In the genomic region with DNA sequence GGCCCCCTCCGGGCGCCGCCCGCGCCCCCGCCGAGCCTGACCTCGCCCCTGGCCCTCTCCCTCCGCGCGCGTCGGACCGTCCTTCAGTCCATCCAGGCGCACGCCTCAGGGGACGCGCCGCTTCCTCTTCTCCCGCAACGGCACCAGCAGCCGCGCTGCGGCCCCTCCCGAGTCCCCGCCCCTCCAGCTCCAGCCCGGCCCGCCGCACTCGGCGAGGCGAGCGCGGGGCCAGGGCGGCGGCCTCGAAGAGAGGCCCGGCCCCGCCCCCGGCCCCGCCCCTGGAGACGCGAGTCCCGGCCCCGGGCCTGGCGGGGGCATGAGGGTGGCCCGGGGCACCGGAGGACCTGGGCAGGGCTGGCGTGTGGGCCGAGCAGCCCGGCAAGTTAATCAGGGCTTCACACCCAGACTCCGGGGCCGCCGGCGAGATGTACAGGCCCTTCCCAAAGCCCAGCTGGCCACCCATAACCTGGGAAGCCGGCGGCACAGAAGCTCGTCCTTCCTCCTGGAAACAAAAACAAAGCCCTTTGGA, we compare ENCODE assay signal across 8 cellular contexts. TPM values are rescaled to one million over a fixed set of nuclear protein-coding genes. Genes with fewer than 3 reads are reported as not detected.
DNase-seq lines count a peak whose midpoint lies in the region; ATAC-seq and TF ChIP-seq lines count a peak whose summit lies in the region.

Gene IGSF3 (minus strand): TSS at position 157 of the 529 bp plus-strand sequence. CDS start 1,407 bp downstream, outside the sequence.

- H3K4me1 ChIP-seq in NT2/D1 (ENCODE audit: insufficient read depth, insufficient read length) (peaks cover 9% of the 10 kb centered on the region), thoracic aorta (ENCODE audit: control insufficient read depth in 1 of 2, low read depth in 2 of 2) (peaks cover 11 to 13% of the 10 kb centered on the region in 2 donors)

- H3K36me3 ChIP-seq in NT2/D1 (ENCODE audit: insufficient read depth, insufficient read length, low read length) (peaks cover 26% of the 10 kb centered on the region), thoracic aorta (no peaks in the 10 kb centered on the region)

- H3K27me3 ChIP-seq in NT2/D1 (ENCODE audit: insufficient read depth, insufficient read length), result peaks cover 6% of the 10 kb centered on the region
- no peaks in the 10 kb centered on the region for H3K27me3 ChIP-seq in thoracic aorta (replicated peaks; ENCODE audit: insufficient read depth)

- DNase-seq in EH (ENCODE audit: low read depth), result peak; percentile 49
- DNase-seq in NT2/D1 (ENCODE audit: low read depth, low spot score), result peak; percentile 74
- peak; percentile 71 for DNase-seq in activated T-cell treated with anti-CD3 and anti-CD28 coated beads, Interleukin-2, amount 50 U/mL, for 24 hours
- DNase-seq in fibroblast of mammary gland (ENCODE audit: low read depth), result no peak
- DNase-seq in nephron progenitor cell, result peak; percentile 88
- no peak for DNase-seq in thoracic aorta (ENCODE audit: low spot score)

- H3K27me3 Mint-ChIP-seq in activated T-cell treated with anti-CD3 and anti-CD28 coated beads, Interleukin-2, amount 50 U/mL, for 24 hours, result peaks cover 65% of the 10 kb centered on the region
- H3K27me3 Mint-ChIP-seq in nephron progenitor cell (ENCODE audit: low read depth, poor library complexity), result peaks cover 17% of the 10 kb centered on the region

- peak within 1 kb of the TSS; percentile 76 for H3K4me3 Mint-ChIP-seq in activated T-cell treated with anti-CD3 and anti-CD28 coated beads, Interleukin-2, amount 50 U/mL, for 24 hours
- peak within 1 kb of the TSS; percentile 90 for H3K4me3 Mint-ChIP-seq in nephron progenitor cell

- H3K4me3 ChIP-seq in NT2/D1 (ENCODE audit: insufficient read length, low read depth) (peak within 1 kb of the TSS; percentile 58), fibroblast of mammary gland (ENCODE audit: control insufficient read depth, low read depth, low read length) (peak within 1 kb of the TSS; percentile 41), thoracic aorta (peak within 1 kb of the TSS; percentile 89)

- H3K9me3 Mint-ChIP-seq in activated T-cell treated with anti-CD3 and anti-CD28 coated beads, Interleukin-2, amount 50 U/mL, for 24 hours, result no peaks in the 10 kb centered on the region
- peaks cover 4% of the 10 kb centered on the region for H3K9me3 Mint-ChIP-seq in nephron progenitor cell

- no peaks in the 10 kb centered on the region for H3K9me3 ChIP-seq in NT2/D1 (ENCODE audit: insufficient read depth, low read length)
- H3K9me3 ChIP-seq in thoracic aorta, result no peaks in the 10 kb centered on the region

- no peaks in the 10 kb centered on the region for H3K36me3 Mint-ChIP-seq in activated T-cell treated with anti-CD3 and anti-CD28 coated beads, Interleukin-2, amount 50 U/mL, for 24 hours (ENCODE audit: low read depth)
- peaks cover 4% of the 10 kb centered on the region for H3K36me3 Mint-ChIP-seq in nephron progenitor cell (ENCODE audit: low read depth)

- no peak within 1 kb of the TSS for H3K27ac ChIP-seq in thoracic aorta

- ATAC-seq in HG02884 (IDR thresholded peaks at IDR 0.05; ENCODE audit: unreplicated experiment) (peak; percentile 60), thoracic aorta (ENCODE audit: insufficient number of reproducible peaks, low FRiP score, low read depth) (no peak), HG02763 (IDR thresholded peaks at IDR 0.05; ENCODE audit: unreplicated experiment) (no peak)

- H3K9ac ChIP-seq in NT2/D1 (ENCODE audit: insufficient read length, low read depth), result peak within 1 kb of the TSS; percentile 78

- no peak for TF ChIP-seq CTCF in fibroblast of mammary gland (conservative IDR thresholded peaks at IDR 0.05; ENCODE audit: control insufficient read depth, insufficient read depth, low read depth, low read length)
- TF ChIP-seq CTCF in nephron progenitor cell (IDR thresholded peaks at IDR 0.05), result no peak
- no peak for TF ChIP-seq CTCF in thoracic aorta (IDR thresholded peaks at IDR 0.05)

- peaks cover 13% of the 10 kb centered on the region for H3K4me1 Mint-ChIP-seq in activated T-cell treated with anti-CD3 and anti-CD28 coated beads, Interleukin-2, amount 50 U/mL, for 24 hours (ENCODE audit: low read depth)
- peaks cover 53% of the 10 kb centered on the region for H3K4me1 Mint-ChIP-seq in nephron progenitor cell

- no peak within 1 kb of the TSS for H3K27ac Mint-ChIP-seq in activated T-cell treated with anti-CD3 and anti-CD28 coated beads, Interleukin-2, amount 50 U/mL, for 24 hours
- H3K27ac Mint-ChIP-seq in nephron progenitor cell, result no peak within 1 kb of the TSS

RNA-seq across cellular contexts. Expression of gene IGSF3, which starts in this region (rescaled TPM):
- total RNA-seq in thoracic aorta, result 1 to 10 TPM; 1.5 to 8.0 TPM

Comparison
In these comparisons a context has a peak if more than half of its experiments do, and no peak if none do; other contexts are left out.
1. DNase-seq: peak in EH (single experiment), NT2/D1 (single experiment), activated T-cell treated with anti-CD3 and anti-CD28 coated beads, Interleukin-2, amount 50 U/mL, for 24 hours (single experiment) and nephron progenitor cell (single experiment); none in fibroblast of mammary gland (single experiment) and thoracic aorta (single experiment).
2. Peak in every context shown above with its lines, with median percentiles within 50 percentile points of each other: H3K4me3 ChIP-seq.